8 cellular contexts compared by ENCODE assay signal in genomic region chr5:96752341-96753016, GRCh38. TPM values are rescaled to one million over a fixed set of nuclear protein-coding genes. Genes with fewer than 3 reads are reported as not detected.
A peak's percentile ranks its signal among the peaks of the same experiment; 100 is the strongest.
DNase-seq lines count a peak whose midpoint lies in the region; ATAC-seq, FAIRE-seq and TF ChIP-seq lines count a peak whose summit lies in the region.

No MANE protein-coding gene starts in this region.

- peak overlapping the region; percentile 36 to 56 for H3K27ac ChIP-seq in right atrium auricular region
- H3K27ac ChIP-seq in H1 (ENCODE audit: low read depth, low read length), result no peak overlapping the region

- no peak for FAIRE-seq in H1 (lab: Jason Lieb, UNC)

- no peaks in the 10 kb centered on the region for H3K23me2 ChIP-seq in H1 (ENCODE audit: low read depth, low read length)

- H2BK5ac ChIP-seq in H1 (ENCODE audit: low read depth, low read length), result no peak overlapping the region

- H4K5ac ChIP-seq in H1 (ENCODE audit: insufficient read length, low read depth, low read length), result no peak overlapping the region

- peak; percentile 65 to 66 for TF ChIP-seq RAD21 in H1 (IDR thresholded peaks at IDR 0.05 in 1 of 2, conservative IDR thresholded peaks at IDR 0.05 in 1 of 2; ENCODE audit: low read depth in 2 of 2, low read length in 2 of 2)

- H3K56ac ChIP-seq in H1 (replicated peaks; ENCODE audit: insufficient read length, low read depth, low read length), result no peak overlapping the region

- H2BK12ac ChIP-seq in H1 (ENCODE audit: low read depth, low read length), result no peak overlapping the region

- H3K9me3 ChIP-seq in right atrium auricular region (no peaks in the 10 kb centered on the region), Loucy (ENCODE audit: insufficient read depth, low read depth, low read length) (no peaks in the 10 kb centered on the region), H1 (ENCODE audit: insufficient read depth in 2 of 2, low read depth in 1 of 2, low read length in 1 of 2) (no peaks in the 10 kb centered on the region)

- no peak overlapping the region for H2AK5ac ChIP-seq in H1 (ENCODE audit: low read depth, low read length)

- CTCF ChIA-PET in H1 (lab: Charles Lee; ENCODE audit: partially characterized antibody), result interaction anchor here (0.5 to 2.7 kb wide), 39 partner anchors 9 to 413 kb away, joined by 3 to 20 read pairs (median 4); no protein-coding TSS in a partner anchor

- no peak overlapping the region for H4K91ac ChIP-seq in H1 (replicated peaks; ENCODE audit: insufficient read length, low read length)

- peaks cover 0 to 14% of the 10 kb centered on the region in 2 donors for H3K4me1 ChIP-seq in right atrium auricular region
- peaks cover 14% of the 10 kb centered on the region for H3K4me1 ChIP-seq in Loucy (ENCODE audit: insufficient read depth, low read length, poor library complexity, severe bottlenecking)
- no peaks in the 10 kb centered on the region for H3K4me1 ChIP-seq in H1 (replicated peaks in 1 of 4; ENCODE audit: control insufficient read depth in 3 of 4, insufficient read depth in 4 of 4, low read length in 3 of 4)

- no peak overlapping the region for H2BK20ac ChIP-seq in H1 (ENCODE audit: low read length)

- H3K9ac ChIP-seq in Loucy (ENCODE audit: low read depth, low read length, poor library complexity, severe bottlenecking) (no peak overlapping the region), H1 (replicated peaks in 1 of 4; ENCODE audit: extremely low read depth in 1 of 4, low read depth in 3 of 4, low read length in 3 of 4) (no peak overlapping the region)

- POLR2A ChIA-PET in H1 (lab: Charles Lee; ENCODE audit: partially characterized antibody), result no interaction called here

- H3K4me1 Mint-ChIP-seq in naive B cell, result no peaks in the 10 kb centered on the region

- no peak overlapping the region for H2BK15ac ChIP-seq in H1 (ENCODE audit: low read length)

- no peak overlapping the region for H4K8ac ChIP-seq in H1 (ENCODE audit: extremely low read depth, insufficient read depth, low read length)

- no peak overlapping the region for H3K23ac ChIP-seq in H1 (ENCODE audit: insufficient read length)

- H3K4me3 Mint-ChIP-seq in naive B cell, result no peak overlapping the region

- no peaks in the 10 kb centered on the region for H4K20me1 ChIP-seq in Loucy (ENCODE audit: insufficient read depth, low read length, poor library complexity, severe bottlenecking)
- H4K20me1 ChIP-seq in H1 (replicated peaks in 1 of 2; ENCODE audit: control insufficient read depth in 1 of 2, insufficient read depth in 2 of 2, low read length in 2 of 2), result no peaks in the 10 kb centered on the region

- TF ChIP-seq CTCF in right atrium auricular region (IDR thresholded peaks at IDR 0.05) (peak; percentile 20 to 74), Loucy (conservative IDR thresholded peaks at IDR 0.05; ENCODE audit: low read length) (peak; percentile 75), H1 (IDR thresholded peaks at IDR 0.05; ENCODE audit: control extremely low read depth in 1 of 3, insufficient read depth in 1 of 3, low read depth in 1 of 3, low read length in 3 of 3) (peak in 2 of 3 experiments; percentile 29 to 36; a peak in 2 of 4 replicates)

- peaks cover 16 to 18% of the 10 kb centered on the region in 2 donors for H3K36me3 Mint-ChIP-seq in naive B cell

- H3K79me2 ChIP-seq in Loucy (ENCODE audit: insufficient read depth, low read length), result no peaks in the 10 kb centered on the region
- H3K79me2 ChIP-seq in H1 (ENCODE audit: control insufficient read depth in 1 of 2, insufficient read depth in 2 of 2, low read length in 2 of 2), result no peaks in the 10 kb centered on the region

- H3K18ac ChIP-seq in H1 (ENCODE audit: extremely low read depth, low read length), result no peak overlapping the region

- no peak overlapping the region for H3K4ac ChIP-seq in H1 (replicated peaks; ENCODE audit: insufficient read length, low read depth, low read length)

- no peak overlapping the region for H3K14ac ChIP-seq in H1 (ENCODE audit: insufficient read length)

- H3K27ac Mint-ChIP-seq in naive B cell, result peak overlapping the region in 1 of 6 donors; percentile 56

- H3K4me2 ChIP-seq in Loucy (ENCODE audit: low read depth, low read length, poor library complexity, severe bottlenecking) (no peak overlapping the region), H1 (ENCODE audit: insufficient read depth in 1 of 2, low read depth in 2 of 2, low read length in 2 of 2) (no peak overlapping the region)

- no peaks in the 10 kb centered on the region for H3K9me2 ChIP-seq in Loucy (replicated peaks; ENCODE audit: low read depth, low read length)

- no peaks in the 10 kb centered on the region for H3F3A ChIP-seq in Loucy (ENCODE audit: low read depth)

- H2AFZ ChIP-seq in Loucy (ENCODE audit: low read length) (no peak overlapping the region), H1 (ENCODE audit: low read length) (no peak overlapping the region)

- peaks cover 88% of the 10 kb centered on the region for H3K36me3 ChIP-seq in right atrium auricular region
- H3K36me3 ChIP-seq in Loucy (ENCODE audit: insufficient read depth, low read length), result peaks cover 19% of the 10 kb centered on the region; the same call in 1 of the 2 replicates
- peaks cover 0 to 4% (median 1%) of the 10 kb centered on the region in 4 experiments; a peak in 3 of 8 replicates for H3K36me3 ChIP-seq in H1 (ENCODE audit: control insufficient read depth in 2 of 4, insufficient read depth in 4 of 4, low read length in 3 of 4)

- H3K27me3 ChIP-seq in right atrium auricular region, result no peaks in the 10 kb centered on the region
- H3K27me3 ChIP-seq in Loucy (ENCODE audit: insufficient read depth, low read length, poor library complexity, severe bottlenecking), result no peaks in the 10 kb centered on the region
- H3K27me3 ChIP-seq in H1 (replicated peaks in 1 of 4; ENCODE audit: control insufficient read depth in 3 of 4, extremely low read depth in 1 of 4, insufficient read depth in 3 of 4, low read length in 3 of 4), result no peaks in the 10 kb centered on the region

- no peaks in the 10 kb centered on the region for H3K9me3 Mint-ChIP-seq in naive B cell

- H3K4me3 ChIP-seq in right atrium auricular region (no peak overlapping the region), Loucy (ENCODE audit: low read length, poor library complexity, severe bottlenecking) (no peak overlapping the region), H1 (ENCODE audit: extremely low read depth in 1 of 4, insufficient read depth in 2 of 4, low read depth in 3 of 4, low read length in 4 of 4) (no peak overlapping the region)

- no peak for TF ChIP-seq POLR2A in H1 (IDR thresholded peaks at IDR 0.05; ENCODE audit: control extremely low read depth in 1 of 2, low read depth in 2 of 2, low read length in 2 of 2)

- H3K79me1 ChIP-seq in H1 (ENCODE audit: low read depth, low read length), result no peaks in the 10 kb centered on the region

- in situ Hi-C loops in SK-MEL-5 (cut with HindIII; ENCODE audit: low pct_unique_long_range_greater_than_20kb, low sequenced_read_pairs), result loop anchor here (25.0 kb wide), 1 partner anchor 410 kb away; no protein-coding TSS in a partner anchor

- DNase-seq in right atrium auricular region (ENCODE audit: low spot score) (no peak), Right ventricle myocardium superior (no peak), SK-MEL-5 (ENCODE audit: low read depth, low spot score) (peak; percentile 76), H1 (ENCODE audit: low read depth in 1 of 2, low spot score in 2 of 2) (no peak), naive B cell (peak; percentile 37)

- ATAC-seq in Right ventricle myocardium superior (ENCODE audit: poor library complexity), result no peak
- peak in 1 of 2 donors; percentile 28 for ATAC-seq in naive B cell (ENCODE audit: low read depth in 2 of 2)
- no peak for ATAC-seq in GM19467 (IDR thresholded peaks at IDR 0.05; ENCODE audit: unreplicated experiment)
- no peak for ATAC-seq in GM21360 (IDR thresholded peaks at IDR 0.05; ENCODE audit: unreplicated experiment)

- intact Hi-C loops in Right ventricle myocardium superior (cut with DNase I), result no loop called here

- no peaks in the 10 kb centered on the region for H3K27me3 Mint-ChIP-seq in naive B cell

- H2BK120ac ChIP-seq in H1 (replicated peaks; ENCODE audit: low read depth, low read length), result no peak overlapping the region

- TF ChIP-seq EP300 in H1 (IDR thresholded peaks at IDR 0.05; ENCODE audit: borderline replicate concordance in 1 of 2, low read depth in 2 of 2, low read length in 2 of 2), result no peak

TF ChIP-seq in H1, 55 proteins besides CTCF, POLR2A, EP300 and RAD21 (continues in another document):
- TF ChIP-seq HDAC2 (IDR thresholded peaks at IDR 0.05; ENCODE audit: borderline replicate concordance in 1 of 2, low read depth in 2 of 2, low read length in 2 of 2) (no peak), JUN (IDR thresholded peaks at IDR 0.05; ENCODE audit: low read depth, low read length) (no peak), ATF2 (IDR thresholded peaks at IDR 0.05; ENCODE audit: low read length) (no peak), GABPA (IDR thresholded peaks at IDR 0.05; ENCODE audit: borderline replicate concordance, insufficient read depth, low read length) (no peak), PHF8 (conservative IDR thresholded peaks at IDR 0.05; ENCODE audit: low read depth, low read length) (no peak)

RNA-seq across cellular contexts. Expression of gene ERAP1, which starts 55.3 kb away (rescaled TPM):
- total RNA-seq in right atrium auricular region (10 to 100 TPM; 18.4 to 24.7 TPM), Right ventricle myocardium superior (36.4 TPM)
- total RNA-seq in SK-MEL-5 (2014; rRNA removed; shearing (Covaris generic)), result 29.8 and 35.8 TPM in 2 replicates
- 36.3 and 38.0 TPM in 2 replicates for polyA plus RNA-seq in SK-MEL-5 (2015; cell fraction: cytosol; rRNA removed)
- polyA plus RNA-seq in SK-MEL-5 (2015; cell fraction: nucleus; rRNA removed), result 18.3 and 34.6 TPM in 2 replicates
- total RNA-seq in H1 (2021; fragmentation: NEBNext Ultra II Directional; extraction: Animal tissue kit (Norgen Biotek cat#: 25700)), result 15.2 and 17.2 TPM in 2 replicates
- polyA plus RNA-seq in H1 (2011; rRNA removed) (15.5 and 16.4 TPM in 2 replicates), naive B cell (ENCODE audit: low read depth in 6 of 6) (10 to 100 TPM; 16.2 to 38.2 (median 32.9) TPM)
- polyA plus RNA-seq in H1 (2011; cell fraction: cytosol; rRNA removed), result 11.1 TPM
- 21.3 TPM for polyA plus RNA-seq in H1 (2011; cell fraction: nucleus; rRNA removed)
- polyA plus RNA-seq in H1 (2012, experiment 1 of 2), result 9.5 to 14.4 TPM (median 11.5 TPM) in 4 replicates
- 0.64 TPM for polyA plus RNA-seq in H1 (2012, experiment 2 of 2)
- 15.0 TPM for polyA plus RNA-seq in H1 (2013, experiment 1 of 2)
- polyA plus RNA-seq in H1 (2013, experiment 2 of 2), result 12.8 TPM
- polyA minus RNA-seq in H1 (2011; rRNA and poly(A)+ RNA removed), result 61.6 and 95.1 TPM in 2 replicates
- 10.6 TPM for polyA minus RNA-seq in H1 (2011; cell fraction: cytosol; rRNA and poly(A)+ RNA removed)
- 21.8 TPM for polyA minus RNA-seq in H1 (2011; cell fraction: nucleus; rRNA and poly(A)+ RNA removed)

Comparison
In these comparisons a context has a peak if more than half of its experiments do, and no peak if none do; other contexts are left out.
1. DNase-seq: peak in SK-MEL-5 (single experiment) and naive B cell (single experiment); none in right atrium auricular region (single experiment), Right ventricle myocardium superior (single experiment) and H1 (0 of 2).
2. Peak in every context shown above with its lines, with median percentiles within 50 percentile points of each other: CTCF ChIP-seq.